ENCODE assay signal across 1 cellular context in the genomic region with DNA sequence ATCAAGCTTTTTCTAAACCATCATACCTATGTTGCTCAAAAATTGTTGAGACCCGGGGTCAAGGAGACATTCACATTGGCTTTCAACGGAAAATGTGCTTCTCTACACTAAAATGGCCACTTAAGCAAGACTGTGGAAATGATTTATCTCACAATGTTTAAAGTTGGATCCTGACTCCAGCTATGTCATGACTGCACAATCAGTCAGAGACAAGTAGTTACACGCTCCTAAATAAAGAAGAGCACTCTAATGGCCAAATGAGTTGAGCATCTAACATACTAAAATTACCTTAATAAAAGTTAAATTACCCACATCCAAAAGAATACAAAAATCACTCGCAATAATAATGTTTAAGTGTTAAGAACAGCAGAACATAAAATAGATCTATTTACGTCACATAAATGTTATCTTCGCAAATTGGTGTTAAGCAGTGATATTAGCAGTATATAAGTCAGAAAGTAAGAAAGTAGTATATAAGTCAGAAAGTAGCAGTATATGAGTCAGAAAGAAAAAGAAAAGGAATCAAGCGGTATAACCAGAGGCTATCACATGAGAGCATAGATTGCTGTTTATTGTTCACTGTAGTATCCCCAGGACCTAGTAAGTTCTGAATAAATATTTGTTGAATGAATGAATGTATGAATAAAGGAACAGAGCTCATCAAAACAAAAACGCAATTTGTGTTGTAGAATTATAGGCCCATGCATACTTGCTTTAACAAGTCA.
A peak's percentile ranks its signal among the peaks of the same experiment; 100 is the strongest.
TF ChIP-seq lines count a peak whose summit lies in the region.

No MANE protein-coding gene starts in this region.

TF ChIP-seq in K562, 482 proteins besides CTCF, POLR2A, EP300 and RAD21:
- TF ChIP-seq NCOR1 (IDR thresholded peaks at IDR 0.05) (no peak), ZC3H11A (IDR thresholded peaks at IDR 0.05; ENCODE audit: low read depth, low read length) (no peak), ZNF165 (CRISPR knock-in tag; IDR thresholded peaks at IDR 0.05; ENCODE audit: borderline replicate concordance) (no peak), ZFX (CRISPR knock-in tag; IDR thresholded peaks at IDR 0.05) (no peak), GATAD2A (IDR thresholded peaks at IDR 0.05) (no peak)
- TF ChIP-seq, protein P1, sequence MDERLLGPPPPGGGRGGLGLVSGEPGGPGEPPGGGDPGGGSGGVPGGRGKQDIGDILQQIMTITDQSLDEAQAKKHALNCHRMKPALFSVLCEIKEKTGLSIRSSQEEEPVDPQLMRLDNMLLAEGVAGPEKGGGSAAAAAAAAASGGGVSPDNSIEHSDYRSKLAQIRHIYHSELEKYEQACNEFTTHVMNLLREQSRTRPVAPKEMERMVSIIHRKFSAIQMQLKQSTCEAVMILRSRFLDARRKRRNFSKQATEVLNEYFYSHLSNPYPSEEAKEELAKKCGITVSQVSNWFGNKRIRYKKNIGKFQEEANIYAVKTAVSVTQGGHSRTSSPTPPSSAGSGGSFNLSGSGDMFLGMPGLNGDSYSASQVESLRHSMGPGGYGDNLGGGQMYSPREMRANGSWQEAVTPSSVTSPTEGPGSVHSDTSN (CRISPR knock-in tag; IDR thresholded peaks at IDR 0.05; ENCODE audit: low read depth), result no peak
- TF ChIP-seq, protein P1 (tag; conservative IDR thresholded peaks at IDR 0.05; ENCODE audit: low read depth), result peak; percentile 56; the same call in 1 of the 2 replicates
- TF ChIP-seq, protein P2, sequence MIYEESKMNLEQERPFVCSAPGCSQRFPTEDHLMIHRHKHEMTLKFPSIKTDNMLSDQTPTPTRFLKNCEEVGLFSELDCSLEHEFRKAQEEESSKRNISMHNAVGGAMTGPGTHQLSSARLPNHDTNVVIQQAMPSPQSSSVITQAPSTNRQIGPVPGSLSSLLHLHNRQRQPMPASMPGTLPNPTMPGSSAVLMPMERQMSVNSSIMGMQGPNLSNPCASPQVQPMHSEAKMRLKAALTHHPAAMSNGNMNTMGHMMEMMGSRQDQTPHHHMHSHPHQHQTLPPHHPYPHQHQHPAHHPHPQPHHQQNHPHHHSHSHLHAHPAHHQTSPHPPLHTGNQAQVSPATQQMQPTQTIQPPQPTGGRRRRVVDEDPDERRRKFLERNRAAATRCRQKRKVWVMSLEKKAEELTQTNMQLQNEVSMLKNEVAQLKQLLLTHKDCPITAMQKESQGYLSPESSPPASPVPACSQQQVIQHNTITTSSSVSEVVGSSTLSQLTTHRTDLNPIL (CRISPR knock-in tag; IDR thresholded peaks at IDR 0.05), result no peak
